Comparison of ENCODE assay signal across 22 cellular contexts in genomic region chr4:145324161-145324560, GRCh38.
"Had no signal": no experiment of that assay in that cellular context is flagged by ENCODE, and none has a peak within 500 bp of the region (broad histone marks: within the 10 kb centered on the region; RNA-seq: fewer than 3 reads in every experiment).

No MANE protein-coding gene starts in this region.

- H3K9ac ChIP-seq: neural progenitor cell, parathyroid adenoma had no signal

- DNase-seq: dermis blood vessel endothelial cell; effector memory CD4-positive, alpha-beta T cell; erythroblast; gastrocnemius medialis; head of caudate nucleus; left cardiac atrium; left lung; mesendoderm; midbrain; naive thymus-derived CD4-positive, alpha-beta T cell; sigmoid colon; stimulated activated CD4-positive, alpha-beta T cell treated with anti-CD3 and anti-CD28 coated beads, Interleukin-2, amount 100 ng/mL, for 24 hours; stimulated activated CD4-positive, alpha-beta T cell treated with anti-CD3 and anti-CD28 coated beads, Interleukin-4, amount 100 ng/mL, for 24 hours; stimulated activated naive CD4-positive, alpha-beta T cell treated with Interleukin-2 at 50 U/mL for 16 hours; stomach; thyroid gland; upper lobe of left lung had no signal

- H2AFZ ChIP-seq: hepatocyte, neural progenitor cell, parathyroid adenoma had no signal

- H3K36me3 ChIP-seq: gastrocnemius medialis, left lung, neural progenitor cell, right atrium auricular region, sigmoid colon, stomach, thyroid gland, upper lobe of left lung had no signal

- H3K27me3 ChIP-seq: gastrocnemius medialis, hepatocyte, left lung, neural progenitor cell, right atrium auricular region, sigmoid colon, stomach, thyroid gland, upper lobe of left lung had no signal

- H3K9me3 ChIP-seq: gastrocnemius medialis, left lung, right atrium auricular region, sigmoid colon, stomach, thyroid gland, upper lobe of left lung had no signal

- H3K79me2 ChIP-seq: hepatocyte, parathyroid adenoma had no signal

- H3K4me2 ChIP-seq: hepatocyte, neural progenitor cell had no signal

- H3K4me1 ChIP-seq: gastrocnemius medialis, left lung, neural progenitor cell, parathyroid adenoma, right atrium auricular region, sigmoid colon, stomach, thyroid gland, upper lobe of left lung had no signal

- H3K27ac ChIP-seq: coronary artery, gastrocnemius medialis, hepatocyte, left lung, neural progenitor cell, parathyroid adenoma, right atrium auricular region, sigmoid colon, stomach, thyroid gland, upper lobe of left lung had no signal

- H3K4me3 ChIP-seq: coronary artery, gastrocnemius medialis, hepatocyte, left lung, neural progenitor cell, right atrium auricular region, sigmoid colon, stomach, thyroid gland, upper lobe of left lung had no signal
